ENCODE assay signal across 7 cellular contexts in the genomic region with DNA sequence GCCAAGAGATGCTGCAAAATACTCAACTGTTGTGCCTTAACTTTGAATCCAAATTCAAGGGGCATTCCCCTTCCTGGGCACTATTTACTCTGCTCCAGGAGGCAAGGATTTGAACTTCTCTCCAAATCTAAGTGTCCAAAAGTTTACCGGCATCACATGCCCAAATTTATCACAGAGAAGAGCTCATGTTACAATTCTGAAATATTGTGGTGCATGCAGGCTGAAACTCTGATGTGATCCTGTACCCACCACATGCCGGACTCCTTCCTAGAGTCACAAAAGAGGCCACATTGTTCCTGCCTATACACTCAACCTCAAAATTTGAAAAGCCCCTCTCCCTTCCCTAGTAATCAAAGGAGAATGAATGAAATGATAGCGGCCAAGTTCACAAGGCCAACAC. TPM values are rescaled to one million over a fixed set of nuclear protein-coding genes. Genes with fewer than 3 reads are reported as not detected.
DNase-seq lines count a peak whose midpoint lies in the region; ATAC-seq and FAIRE-seq lines count a peak whose summit lies in the region.

No MANE protein-coding gene starts in this region.

- no peak for FAIRE-seq in GM19239 (lab: Jason Lieb, UNC)

- peaks cover 10 to 12% of the 10 kb centered on the region in 2 donors for H3K36me3 Mint-ChIP-seq in activated naive CD4-positive, alpha-beta T cell treated with anti-CD3 and anti-CD28 coated beads, Interleukin-2, amount 50 U/mL, for 72 hours

- peaks cover 5% of the 10 kb centered on the region for H3K27me3 ChIP-seq in HUES64 (ENCODE audit: insufficient read depth, low read length)
- peaks cover 15% of the 10 kb centered on the region; the same call in 1 of the 2 replicates for H3K27me3 ChIP-seq in iPS-20b (ENCODE audit: insufficient read depth, low read length)
- H3K27me3 ChIP-seq in subcutaneous abdominal adipose tissue (ENCODE audit: control insufficient read depth in 5 of 5, insufficient read depth in 4 of 5, low read length in 5 of 5) = no peaks in the 10 kb centered on the region

- no peak for ATAC-seq in activated naive CD4-positive, alpha-beta T cell treated with anti-CD3 and anti-CD28 coated beads, Interleukin-2, amount 50 U/mL, for 72 hours

- no peaks in the 10 kb centered on the region for H3K9me3 Mint-ChIP-seq in activated naive CD4-positive, alpha-beta T cell treated with anti-CD3 and anti-CD28 coated beads, Interleukin-2, amount 50 U/mL, for 72 hours

- peak overlapping the region; percentile 46 to 97 for H3K27ac Mint-ChIP-seq in activated naive CD4-positive, alpha-beta T cell treated with anti-CD3 and anti-CD28 coated beads, Interleukin-2, amount 50 U/mL, for 72 hours

- H3K9me3 ChIP-seq in HUES64 (ENCODE audit: insufficient read depth, low read depth, low read length) = no peaks in the 10 kb centered on the region
- H3K9me3 ChIP-seq in iPS-20b (ENCODE audit: insufficient read depth, low read depth, low read length) = no peaks in the 10 kb centered on the region
- H3K9me3 ChIP-seq in subcutaneous abdominal adipose tissue (ENCODE audit: control insufficient read depth in 5 of 5, low read length in 5 of 5) = peaks cover 0 to 2% (median under 1%) of the 10 kb centered on the region in 5 donors

- H3K9ac ChIP-seq in HUES64 (ENCODE audit: low read depth, low read length) (peak overlapping the region; percentile 88), iPS-20b (ENCODE audit: low read depth, low read length) (peak overlapping the region; percentile 88; the same call in 1 of the 2 replicates), subcutaneous abdominal adipose tissue (ENCODE audit: low read length in 5 of 5) (peak overlapping the region; percentile 94 to 100 (median 98))

- H3K27ac ChIP-seq in HUES64 (ENCODE audit: low read depth, low read length) (no peak overlapping the region), iPS-20b (ENCODE audit: low read length) (no peak overlapping the region), subcutaneous abdominal adipose tissue (ENCODE audit: low read depth, low read length) (peak overlapping the region; percentile 95)

- no peak for DNase-seq in activated naive CD4-positive, alpha-beta T cell treated with anti-CD3 and anti-CD28 coated beads, Interleukin-2, amount 50 U/mL, for 72 hours (ENCODE audit: low spot score in 2 of 2)
- DNase-seq in GM19239 (ENCODE audit: insufficient read length, low spot score) (no peak), retina (no peak), Ammon's horn (ENCODE audit: low spot score) (no peak)

- H3K4me1 ChIP-seq in HUES64 (ENCODE audit: insufficient read depth, low read length) (peaks cover 11% of the 10 kb centered on the region; the same call in 1 of the 2 replicates), iPS-20b (ENCODE audit: insufficient read depth, low read length) (peaks cover 7% of the 10 kb centered on the region; the same call in 1 of the 2 replicates), subcutaneous abdominal adipose tissue (ENCODE audit: control insufficient read depth in 5 of 5, insufficient read depth in 5 of 5, low read length in 5 of 5) (peaks cover 0 to 30% (median 21%) of the 10 kb centered on the region in 5 donors)

- WGBS in HUES64 = 52% methylated on average over 2 of the region's 3 CpGs

- H3K4me3 ChIP-seq in HUES64 (ENCODE audit: low read length) (peak overlapping the region; percentile 94), iPS-20b (ENCODE audit: low read length) (peak overlapping the region; percentile 87), subcutaneous abdominal adipose tissue (ENCODE audit: low read depth in 1 of 5, low read length in 5 of 5) (peak overlapping the region; percentile 86 to 99 (median 97))

- no peaks in the 10 kb centered on the region for H3K36me3 ChIP-seq in HUES64 (ENCODE audit: insufficient read depth, low read length)
- no peaks in the 10 kb centered on the region for H3K36me3 ChIP-seq in iPS-20b (ENCODE audit: insufficient read depth, low read depth, low read length)
- H3K36me3 ChIP-seq in subcutaneous abdominal adipose tissue (ENCODE audit: control insufficient read depth in 5 of 5, insufficient read depth in 5 of 5, low read length in 5 of 5) = peaks cover 0 to 3% (median 0%) of the 10 kb centered on the region in 5 donors

RNA-seq across cellular contexts. Expression of a gene that starts 1.3 kb away (rescaled TPM):
- polyA plus RNA-seq in HUES64 (2013, experiment 1 of 2) = 6.1 TPM
- polyA plus RNA-seq in HUES64 (2013, experiment 2 of 2) = 7.5 TPM
- 1 to 10 TPM; 6.6 to 9.8 TPM for total RNA-seq in activated naive CD4-positive, alpha-beta T cell treated with anti-CD3 and anti-CD28 coated beads, Interleukin-2, amount 50 U/mL, for 72 hours

RNA-seq across cellular contexts. Expression of a gene that starts 59.1 kb away (rescaled TPM):
- polyA plus RNA-seq in HUES64 (2013, experiment 1 of 2) = 0.30 TPM
- 0.44 TPM for polyA plus RNA-seq in HUES64 (2013, experiment 2 of 2)
- total RNA-seq in activated naive CD4-positive, alpha-beta T cell treated with anti-CD3 and anti-CD28 coated beads, Interleukin-2, amount 50 U/mL, for 72 hours = under 1 TPM; 0.20 to 0.23 TPM
